In the genomic region with DNA sequence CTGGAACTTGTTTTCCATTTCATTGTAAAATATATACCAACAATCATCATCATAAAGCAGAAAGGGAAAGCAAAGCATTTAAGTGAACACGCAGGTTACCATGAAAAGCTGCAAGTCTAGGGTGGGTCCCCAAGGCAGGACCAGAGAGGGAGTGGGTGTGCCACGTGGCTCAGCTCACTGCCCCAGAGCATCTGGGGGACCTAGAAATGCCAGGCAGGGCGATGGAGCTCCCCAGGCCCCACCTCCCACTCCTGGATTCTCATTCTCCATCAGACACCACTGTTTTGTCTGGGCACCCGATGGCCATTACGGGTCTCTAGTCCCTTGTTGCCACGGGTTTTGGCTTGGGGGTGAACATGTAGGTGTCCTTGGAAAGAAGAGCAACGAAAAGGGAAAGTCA, we compare ENCODE assay signal across 13 cellular contexts. TPM values are rescaled to one million over a fixed set of nuclear protein-coding genes. Genes with fewer than 3 reads are reported as not detected.
A peak's percentile ranks its signal among the peaks of the same experiment; 100 is the strongest.
DNase-seq lines count a peak whose midpoint lies in the region; ATAC-seq and TF ChIP-seq lines count a peak whose summit lies in the region.
"Had no signal": no experiment of that assay in that cellular context is flagged by ENCODE, and none has a peak within 500 bp of the region (broad histone marks: within the 10 kb centered on the region; RNA-seq: fewer than 3 reads in every experiment).

No MANE protein-coding gene starts in this region.

- peaks cover 99% of the 10 kb centered on the region for H3K4me1 Mint-ChIP-seq in activated naive CD4-positive, alpha-beta T cell treated with anti-CD3 and anti-CD28 coated beads, Interleukin-2, amount 50 U/mL, for 24 hours
- H3K4me1 Mint-ChIP-seq in activated CD8-positive, alpha-beta T cell treated with anti-CD3 and anti-CD28 coated beads for 36 hours (ENCODE audit: low read depth), result peaks cover 86% of the 10 kb centered on the region
- H3K4me1 Mint-ChIP-seq in stimulated activated naive CD8-positive, alpha-beta T cell treated with anti-CD3 and anti-CD28 coated beads, Interleukin-15, amount 100 ng/mL, for 72 hours, result peaks cover 100% of the 10 kb centered on the region

- no peak for DNase-seq in activated naive CD4-positive, alpha-beta T cell treated with anti-CD3 and anti-CD28 coated beads, Interleukin-2, amount 50 U/mL, for 16 hours
- no peak for DNase-seq in activated CD8-positive, alpha-beta T cell treated with anti-CD3 and anti-CD28 coated beads for 36 hours
- no peak for DNase-seq in effector memory CD4-positive, alpha-beta T cell
- DNase-seq in stimulated activated naive CD8-positive, alpha-beta T cell treated with anti-CD3 and anti-CD28 coated beads, Interleukin-15, amount 100 ng/mL, for 72 hours, result no peak
- no peak for DNase-seq in breast epithelium (ENCODE audit: low spot score in 2 of 2)
- no peak for DNase-seq in KBM-7
- DNase-seq: Calu3, head of caudate nucleus, left ventricle myocardium superior, NCI-H187 treated with DMSO at 0.1 percent for 48 hours, thyroid gland had no signal

- POLR2A ChIA-PET in activated CD8-positive, alpha-beta T cell treated with anti-CD3 and anti-CD28 coated beads for 36 hours (lab: Charles Lee), result interaction anchor here (0.5 to 23.8 kb wide), 9 partner anchors 10 to 1102 kb away, joined by 3 to 496 read pairs (median 16); a partner anchor contains a TSS

- no peaks in the 10 kb centered on the region for H3K36me3 Mint-ChIP-seq in activated naive CD4-positive, alpha-beta T cell treated with anti-CD3 and anti-CD28 coated beads, Interleukin-2, amount 50 U/mL, for 24 hours
- peaks cover 49% of the 10 kb centered on the region for H3K36me3 Mint-ChIP-seq in activated CD8-positive, alpha-beta T cell treated with anti-CD3 and anti-CD28 coated beads for 36 hours (ENCODE audit: low read depth)

- peak overlapping the region; percentile 73 for H3K4me3 Mint-ChIP-seq in activated naive CD4-positive, alpha-beta T cell treated with anti-CD3 and anti-CD28 coated beads, Interleukin-2, amount 50 U/mL, for 24 hours
- peak overlapping the region; percentile 79 for H3K4me3 Mint-ChIP-seq in activated CD8-positive, alpha-beta T cell treated with anti-CD3 and anti-CD28 coated beads for 36 hours
- H3K4me3 Mint-ChIP-seq in stimulated activated naive CD8-positive, alpha-beta T cell treated with anti-CD3 and anti-CD28 coated beads, Interleukin-15, amount 100 ng/mL, for 72 hours, result peak overlapping the region; percentile 84 to 88

- intact Hi-C loops in activated CD8-positive, alpha-beta T cell treated with anti-CD3 and anti-CD28 coated beads for 36 hours (cut with micrococcal nuclease), result loop anchor here (2.0 kb wide), 1 partner anchor 30 kb away; no protein-coding TSS in a partner anchor
- intact Hi-C loops in breast epithelium (cut with DNase I; ENCODE audit: low total_unique reads), result no loop called here

- H3K36me3 ChIP-seq in effector memory CD4-positive, alpha-beta T cell (ENCODE audit: control insufficient read depth, insufficient read depth, low read length), result peaks cover 6% of the 10 kb centered on the region
- H3K36me3 ChIP-seq in breast epithelium, result no peaks in the 10 kb centered on the region
- H3K36me3 ChIP-seq: thyroid gland had no signal

- in situ Hi-C loops in KBM-7 (cut with MboI; ENCODE audit: low pct_unique_long_range_greater_than_20kb, low sequenced_read_pairs), result no loop called here

- no peak for TF ChIP-seq CTCF in activated CD8-positive, alpha-beta T cell treated with anti-CD3 and anti-CD28 coated beads for 36 hours (IDR thresholded peaks at IDR 0.05)
- TF ChIP-seq CTCF in breast epithelium (IDR thresholded peaks at IDR 0.05), result no peak

- CTCF ChIA-PET in activated CD8-positive, alpha-beta T cell treated with anti-CD3 and anti-CD28 coated beads for 36 hours (lab: Charles Lee), result interaction anchor here (0.7 to 17.6 kb wide), 12 partner anchors 11 to 1100 kb away, joined by 3 to 189 read pairs (median 5); a partner anchor contains a TSS

- H3K9me3 Mint-ChIP-seq in activated naive CD4-positive, alpha-beta T cell treated with anti-CD3 and anti-CD28 coated beads, Interleukin-2, amount 50 U/mL, for 24 hours, result no peaks in the 10 kb centered on the region
- no peaks in the 10 kb centered on the region for H3K9me3 Mint-ChIP-seq in activated CD8-positive, alpha-beta T cell treated with anti-CD3 and anti-CD28 coated beads for 36 hours
- H3K9me3 Mint-ChIP-seq in stimulated activated naive CD8-positive, alpha-beta T cell treated with anti-CD3 and anti-CD28 coated beads, Interleukin-15, amount 100 ng/mL, for 72 hours, result no peaks in the 10 kb centered on the region

- peaks cover 91% of the 10 kb centered on the region for H3K4me1 ChIP-seq in effector memory CD4-positive, alpha-beta T cell (ENCODE audit: control insufficient read depth, insufficient read depth, low read length, poor library complexity, severe bottlenecking)
- H3K4me1 ChIP-seq in breast epithelium, result no peaks in the 10 kb centered on the region

- TF ChIP-seq POLR2A in breast epithelium (IDR thresholded peaks at IDR 0.05), result no peak

- H3K27ac ChIP-seq in effector memory CD4-positive, alpha-beta T cell (ENCODE audit: insufficient read depth, low read length, poor library complexity, severe bottlenecking), result peak overlapping the region; percentile 97
- no peak overlapping the region for H3K27ac ChIP-seq in breast epithelium
- H3K27ac ChIP-seq: KMS-11, thyroid gland had no signal

- no peaks in the 10 kb centered on the region for H3K9me3 ChIP-seq in effector memory CD4-positive, alpha-beta T cell (ENCODE audit: control insufficient read depth, low read length)
- H3K9me3 ChIP-seq in breast epithelium, result no peaks in the 10 kb centered on the region
- H3K9me3 ChIP-seq: thyroid gland had no signal

- no peaks in the 10 kb centered on the region for H3K27me3 Mint-ChIP-seq in activated naive CD4-positive, alpha-beta T cell treated with anti-CD3 and anti-CD28 coated beads, Interleukin-2, amount 50 U/mL, for 24 hours
- H3K27me3 Mint-ChIP-seq in activated CD8-positive, alpha-beta T cell treated with anti-CD3 and anti-CD28 coated beads for 36 hours, result no peaks in the 10 kb centered on the region
- no peaks in the 10 kb centered on the region for H3K27me3 Mint-ChIP-seq in stimulated activated naive CD8-positive, alpha-beta T cell treated with anti-CD3 and anti-CD28 coated beads, Interleukin-15, amount 100 ng/mL, for 72 hours

- H3K27ac Mint-ChIP-seq in activated naive CD4-positive, alpha-beta T cell treated with anti-CD3 and anti-CD28 coated beads, Interleukin-2, amount 50 U/mL, for 24 hours, result peak overlapping the region; percentile 100
- H3K27ac Mint-ChIP-seq in activated CD8-positive, alpha-beta T cell treated with anti-CD3 and anti-CD28 coated beads for 36 hours, result peak overlapping the region; percentile 99
- H3K27ac Mint-ChIP-seq in stimulated activated naive CD8-positive, alpha-beta T cell treated with anti-CD3 and anti-CD28 coated beads, Interleukin-15, amount 100 ng/mL, for 72 hours, result peak overlapping the region; percentile 94 to 97

- ATAC-seq in activated CD8-positive, alpha-beta T cell treated with anti-CD3 and anti-CD28 coated beads for 36 hours, result peak; percentile 14
- no peak for ATAC-seq in stimulated activated naive CD8-positive, alpha-beta T cell treated with anti-CD3 and anti-CD28 coated beads, Interleukin-15, amount 100 ng/mL, for 72 hours
- ATAC-seq: left ventricle myocardium superior had no signal

- no peaks in the 10 kb centered on the region for H3K27me3 ChIP-seq in effector memory CD4-positive, alpha-beta T cell (replicated peaks; ENCODE audit: control insufficient read depth, insufficient read depth, low read length, poor library complexity, severe bottlenecking)
- peaks cover 0 to 7% of the 10 kb centered on the region in 2 donors for H3K27me3 ChIP-seq in breast epithelium
- H3K27me3 ChIP-seq: thyroid gland had no signal

- H3K4me3 ChIP-seq in effector memory CD4-positive, alpha-beta T cell (ENCODE audit: insufficient read depth, low read depth, low read length, poor library complexity, severe bottlenecking), result peak overlapping the region; percentile 39
- no peak overlapping the region for H3K4me3 ChIP-seq in breast epithelium
- H3K4me3 ChIP-seq: thyroid gland had no signal

RNA-seq across cellular contexts. Expression of a gene that starts 34.7 kb away (rescaled TPM):
- 10 to 100 TPM; 48.5 to 53.0 TPM for total RNA-seq in activated CD8-positive, alpha-beta T cell treated with anti-CD3 and anti-CD28 coated beads for 36 hours
- 1 to 10 TPM in 2 of 3 donors, under 1 TPM in 1; 0.96 to 3.9 (median 2.6) TPM for total RNA-seq in breast epithelium

Comparison
In these comparisons a context has a peak if more than half of its experiments do, and no peak if none do; other contexts are left out.
1. RNA of a gene that starts 34.7 kb away (total RNA-seq): 48.5 to 53.0 TPM in activated CD8-positive, alpha-beta T cell treated with anti-CD3 and anti-CD28 coated beads for 36 hours; 0.96 to 3.9 TPM in breast epithelium; every median in the first group is over 10 times any median in the second.
2. Peak in every context shown above with its lines, with median percentiles within 50 percentile points of each other: H3K27ac Mint-ChIP-seq and H3K4me3 Mint-ChIP-seq.